In the genomic region with DNA sequence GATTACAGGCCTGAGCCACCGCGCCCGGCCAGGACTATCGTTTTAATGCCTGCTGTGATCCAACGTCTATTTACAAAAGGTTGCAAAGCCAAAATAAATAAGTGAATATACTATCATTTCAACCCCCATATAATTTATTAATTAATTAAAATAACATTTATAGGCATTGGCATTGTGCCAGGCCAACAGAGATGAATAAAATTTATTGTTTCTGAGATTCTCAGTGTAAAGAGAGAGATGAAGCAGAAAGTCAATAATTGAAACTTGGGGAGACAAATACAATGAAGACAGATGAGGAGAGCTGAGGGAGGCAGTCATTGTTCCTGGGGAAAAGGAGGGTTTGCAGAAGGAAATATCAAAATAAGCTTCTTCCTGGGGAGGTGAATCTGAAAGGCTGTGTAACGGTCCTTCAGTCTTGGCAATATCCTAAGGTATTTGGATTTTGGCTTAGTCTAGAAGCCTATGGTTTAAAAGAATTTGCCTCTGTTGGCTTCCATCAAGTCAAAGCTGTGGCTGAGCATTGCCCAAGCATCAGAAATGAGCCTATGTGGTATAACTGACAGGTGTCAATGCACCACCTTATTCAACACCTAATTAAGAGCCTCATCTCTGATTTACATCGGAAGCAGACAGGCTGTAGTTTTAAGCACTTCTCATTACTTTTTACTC, we compare ENCODE assay signal across 1 cellular context.
TF ChIP-seq lines count a peak whose summit lies in the region.

No MANE protein-coding gene starts in this region.

TF ChIP-seq in HepG2, 621 proteins besides CTCF, POLR2A, EP300 and RAD21 (continued from another document):
- TF ChIP-seq, protein P1, sequence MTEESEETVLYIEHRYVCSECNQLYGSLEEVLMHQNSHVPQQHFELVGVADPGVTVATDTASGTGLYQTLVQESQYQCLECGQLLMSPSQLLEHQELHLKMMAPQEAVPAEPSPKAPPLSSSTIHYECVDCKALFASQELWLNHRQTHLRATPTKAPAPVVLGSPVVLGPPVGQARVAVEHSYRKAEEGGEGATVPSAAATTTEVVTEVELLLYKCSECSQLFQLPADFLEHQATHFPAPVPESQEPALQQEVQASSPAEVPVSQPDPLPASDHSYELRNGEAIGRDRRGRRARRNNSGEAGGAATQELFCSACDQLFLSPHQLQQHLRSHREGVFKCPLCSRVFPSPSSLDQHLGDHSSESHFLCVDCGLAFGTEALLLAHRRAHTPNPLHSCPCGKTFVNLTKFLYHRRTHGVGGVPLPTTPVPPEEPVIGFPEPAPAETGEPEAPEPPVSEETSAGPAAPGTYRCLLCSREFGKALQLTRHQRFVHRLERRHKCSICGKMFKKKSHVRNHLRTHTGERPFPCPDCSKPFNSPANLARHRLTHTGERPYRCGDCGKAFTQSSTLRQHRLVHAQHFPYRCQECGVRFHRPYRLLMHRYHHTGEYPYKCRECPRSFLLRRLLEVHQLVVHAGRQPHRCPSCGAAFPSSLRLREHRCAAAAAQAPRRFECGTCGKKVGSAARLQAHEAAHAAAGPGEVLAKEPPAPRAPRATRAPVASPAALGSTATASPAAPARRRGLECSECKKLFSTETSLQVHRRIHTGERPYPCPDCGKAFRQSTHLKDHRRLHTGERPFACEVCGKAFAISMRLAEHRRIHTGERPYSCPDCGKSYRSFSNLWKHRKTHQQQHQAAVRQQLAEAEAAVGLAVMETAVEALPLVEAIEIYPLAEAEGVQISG (CRISPR knock-in tag; IDR thresholded peaks at IDR 0.05), result no peak
- TF ChIP-seq ZFP62 (CRISPR knock-in tag; IDR thresholded peaks at IDR 0.05), result no peak
- TF ChIP-seq, protein P2, sequence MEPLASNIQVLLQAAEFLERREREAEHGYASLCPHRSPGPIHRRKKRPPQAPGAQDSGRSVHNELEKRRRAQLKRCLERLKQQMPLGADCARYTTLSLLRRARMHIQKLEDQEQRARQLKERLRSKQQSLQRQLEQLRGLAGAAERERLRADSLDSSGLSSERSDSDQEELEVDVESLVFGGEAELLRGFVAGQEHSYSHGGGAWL (CRISPR knock-in tag; IDR thresholded peaks at IDR 0.05), result no peak
- peak; percentile 61; the same call in 1 of the 2 replicates for TF ChIP-seq LCORL (IDR thresholded peaks at IDR 0.05)
- TF ChIP-seq LCORL (CRISPR knock-in tag; IDR thresholded peaks at IDR 0.05), result no peak
- TF ChIP-seq HNRNPUL1 (IDR thresholded peaks at IDR 0.05; ENCODE audit: low read depth, low read length), result no peak
